ENCODE assay signal across 8 cellular contexts in the genomic region with DNA sequence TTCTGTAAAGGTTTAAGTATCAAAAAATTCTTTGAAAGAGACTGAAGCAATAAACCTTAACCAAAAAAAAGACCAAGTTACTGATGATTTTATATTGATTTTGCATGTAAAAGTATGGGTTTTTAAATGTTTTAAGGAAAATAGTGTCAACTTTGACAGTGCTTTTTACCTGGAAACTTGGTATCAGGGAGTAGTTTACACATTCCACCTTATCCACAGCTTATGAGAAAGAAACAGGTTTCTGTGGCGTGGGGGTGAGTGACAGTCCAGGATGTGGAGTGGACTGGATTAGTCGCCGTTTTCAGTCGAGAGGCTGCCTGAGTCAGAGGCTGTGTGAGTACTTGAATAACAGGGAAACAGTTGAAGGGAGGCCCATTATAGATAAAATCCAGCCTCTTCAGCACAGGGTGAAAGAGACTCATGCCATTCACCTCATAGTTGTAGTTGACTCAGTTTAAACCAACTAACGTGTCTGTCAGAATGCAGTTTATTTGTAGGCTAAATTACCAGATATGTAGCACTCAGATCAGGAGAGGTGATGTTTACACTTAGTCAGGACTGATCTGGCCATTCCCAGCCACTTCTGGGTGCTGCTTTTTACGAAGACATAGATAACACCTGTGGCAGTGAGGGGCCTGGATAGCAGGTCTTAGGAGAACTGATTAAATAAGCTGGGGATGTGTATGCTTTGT. TPM values are rescaled to one million over a fixed set of nuclear protein-coding genes. Genes with fewer than 3 reads are reported as not detected.
DNase-seq lines count a peak whose midpoint lies in the region; ATAC-seq, FAIRE-seq and TF ChIP-seq lines count a peak whose summit lies in the region.

No MANE protein-coding gene starts in this region.

- H3K27ac ChIP-seq in RWPE1 (no peak overlapping the region), lower lobe of right lung (peak overlapping the region; percentile 58)

- intact Hi-C loops in lower lobe of right lung (cut with DNase I) = no loop called here

- no peak for TF ChIP-seq CTCF in RWPE1 (conservative IDR thresholded peaks at IDR 0.05; ENCODE audit: low read depth)
- TF ChIP-seq CTCF in lower lobe of right lung (IDR thresholded peaks at IDR 0.05) = no peak

- H3K27me3 ChIP-seq in lower lobe of right lung (ENCODE audit: low read depth) = no peaks in the 10 kb centered on the region

- H3K4me1 ChIP-seq in lower lobe of right lung = peaks cover 25% of the 10 kb centered on the region

- H3K9me3 ChIP-seq in lower lobe of right lung = no peaks in the 10 kb centered on the region

- FAIRE-seq in frontal cortex (lab: Jason Lieb, UNC) = no peak

- POLR2A ChIA-PET in RWPE1 (lab: Yijun Ruan, JAX; ENCODE audit: low non-redundant PET) = no interaction called here

- peak; percentile 42 for ATAC-seq in HG02642 (IDR thresholded peaks at IDR 0.05; ENCODE audit: poor library complexity, unreplicated experiment)
- peak; percentile 80 to 92 for ATAC-seq in lower lobe of right lung

- no peak overlapping the region for H3K4me3 ChIP-seq in lower lobe of right lung

- DNase-seq in EH (ENCODE audit: low read depth) (peak; percentile 82), RWPE1 (ENCODE audit: low spot score) (peak; percentile 21), astrocyte of the hippocampus (ENCODE audit: low read depth, low spot score) (peak; percentile 82), lower lobe of right lung (peak; percentile 58), stromal cell of bone marrow (ENCODE audit: low read depth) (peak; percentile 70), frontal cortex (ENCODE audit: low spot score in 2 of 2) (no peak), HuH-7 (ENCODE audit: low spot score) (no peak)

- CTCF ChIA-PET in RWPE1 (lab: Yijun Ruan, JAX) = interaction anchor here (0.6 kb wide), 1 partner anchor 8 kb away, joined by 4 read pairs; no protein-coding TSS in a partner anchor

- no peaks in the 10 kb centered on the region for H3K36me3 ChIP-seq in lower lobe of right lung

RNA-seq across cellular contexts. Expression of a gene that starts 0.6 kb away (rescaled TPM):
- 9.0 TPM for total RNA-seq in lower lobe of right lung
- 0.82 TPM for total RNA-seq in frontal cortex

RNA-seq across cellular contexts. Expression of a gene that starts 49.6 kb away (rescaled TPM):
- total RNA-seq in lower lobe of right lung (0.38 TPM), frontal cortex (not detected)

Comparison
In these comparisons a context has a peak if more than half of its experiments do, and no peak if none do; other contexts are left out.
1. DNase-seq: peak in EH (single experiment), RWPE1 (single experiment), astrocyte of the hippocampus (single experiment), lower lobe of right lung (single experiment) and stromal cell of bone marrow (single experiment); none in frontal cortex (0 of 2) and HuH-7 (single experiment).